ENCODE assay signal across 1 cellular context in genomic region chr5:175447571-175447970, GRCh38.
TF ChIP-seq lines count a peak whose summit lies in the region.

No MANE protein-coding gene starts in this region.

TF ChIP-seq in GM23338, 12 proteins besides CTCF, POLR2A, EP300 and RAD21 (continued from another document):
- TF ChIP-seq ZNF462 (CRISPR knock-in tag; IDR thresholded peaks at IDR 0.05) (no peak), JUNB (IDR thresholded peaks at IDR 0.05; ENCODE audit: unreplicated experiment) (no peak)
